Comparison of ENCODE assay signal across 8 cellular contexts in the genomic region with DNA sequence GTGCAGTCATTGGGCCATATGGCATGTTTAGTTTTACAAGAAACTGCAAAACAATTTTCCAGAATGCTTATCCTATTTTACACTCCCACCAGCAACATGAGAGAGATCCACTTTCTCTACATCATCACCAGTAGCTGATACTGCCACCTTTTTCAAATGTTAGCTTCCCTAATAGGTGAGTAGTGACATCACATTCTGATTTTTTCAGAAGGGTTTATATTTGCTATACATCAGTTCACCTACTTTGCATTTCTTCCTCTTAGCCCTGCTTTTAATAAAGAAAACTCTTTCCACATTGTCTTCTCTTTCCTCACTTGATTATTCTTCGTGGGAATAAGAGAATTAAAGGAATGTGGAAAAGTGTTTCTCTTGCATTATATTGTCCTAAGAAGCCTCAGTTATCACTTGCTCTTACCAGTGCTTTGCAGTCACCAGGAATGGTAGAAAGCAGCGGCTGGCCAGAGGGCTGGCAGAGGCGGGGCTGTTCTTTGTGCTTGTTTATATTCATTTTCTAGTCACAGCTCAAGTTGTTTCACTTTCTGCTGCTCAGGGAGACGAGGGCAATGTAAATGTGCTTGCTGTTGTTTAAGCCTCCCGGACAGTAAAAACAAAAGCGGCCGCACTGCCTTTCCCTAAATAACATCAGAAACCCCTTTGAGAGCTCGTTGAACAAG.
DNase-seq lines count a peak whose midpoint lies in the region; ATAC-seq lines count a peak whose summit lies in the region.

No MANE protein-coding gene starts in this region.

- H3K4me3 ChIP-seq in NT2/D1 (ENCODE audit: insufficient read length, low read depth), result no peak overlapping the region
- peak overlapping the region in 1 of 2 donors; percentile 13 for H3K4me3 ChIP-seq in esophagus (ENCODE audit: low read depth in 1 of 2, low read length in 2 of 2)

- H3K27me3 Mint-ChIP-seq in activated CD4-positive, alpha-beta T cell treated with anti-CD3 and anti-CD28 coated beads, Interleukin-2, amount 10 ng/mL, durations not matched to agents 24 days and 14 days, result peaks cover 9% of the 10 kb centered on the region

- ATAC-seq in HG02623 (IDR thresholded peaks at IDR 0.05; ENCODE audit: unreplicated experiment), result peak; percentile 92

- no peaks in the 10 kb centered on the region for H3K36me3 Mint-ChIP-seq in activated CD4-positive, alpha-beta T cell treated with anti-CD3 and anti-CD28 coated beads, Interleukin-2, amount 10 ng/mL, durations not matched to agents 24 days and 14 days (ENCODE audit: low read depth)

- H3K27me3 ChIP-seq in NT2/D1 (ENCODE audit: insufficient read depth, insufficient read length) (peaks cover 4% of the 10 kb centered on the region), esophagus (ENCODE audit: control insufficient read depth in 1 of 2, insufficient read depth in 2 of 2, low read length in 2 of 2) (no peaks in the 10 kb centered on the region)

- WGBS in esophagus, 2 donors, result 10 to 15% methylated on average over 8 of the region's 8 CpGs

- H3K27ac Mint-ChIP-seq in activated CD4-positive, alpha-beta T cell treated with anti-CD3 and anti-CD28 coated beads, Interleukin-2, amount 10 ng/mL, durations not matched to agents 24 days and 14 days, result no peak overlapping the region

- H3K36me3 ChIP-seq in NT2/D1 (ENCODE audit: insufficient read depth, insufficient read length, low read length), result no peaks in the 10 kb centered on the region
- no peaks in the 10 kb centered on the region for H3K36me3 ChIP-seq in esophagus (ENCODE audit: control insufficient read depth in 2 of 2, insufficient read depth in 2 of 2, low read length in 1 of 2)

- DNase-seq in activated CD4-positive, alpha-beta T cell treated with anti-CD3 and anti-CD28 coated beads, Interleukin-2, amount 10 ng/mL, durations not matched to agents 24 days and 14 days, result peak; percentile 76
- DNase-seq in activated CD4-positive, alpha-beta T cell treated with anti-CD3 and anti-CD28 coated beads for 1 hour, result no peak
- no peak for DNase-seq in NT2/D1 (ENCODE audit: low read depth, low spot score)
- DNase-seq in pons (ENCODE audit: low spot score), result peak; percentile 79
- no peak for DNase-seq in NCI-H1092 treated with DMSO at 0.1 percent for 48 hours (lab: John Stamatoyannopoulos, UW)
- DNase-seq in SIG-M5 (lab: John Stamatoyannopoulos, UW), result no peak

- peaks cover 6% of the 10 kb centered on the region for H3K9me3 Mint-ChIP-seq in activated CD4-positive, alpha-beta T cell treated with anti-CD3 and anti-CD28 coated beads, Interleukin-2, amount 10 ng/mL, durations not matched to agents 24 days and 14 days

- peak overlapping the region; percentile 54 for H3K4me3 Mint-ChIP-seq in activated CD4-positive, alpha-beta T cell treated with anti-CD3 and anti-CD28 coated beads, Interleukin-2, amount 10 ng/mL, durations not matched to agents 24 days and 14 days

- peaks cover 10% of the 10 kb centered on the region for H3K4me1 Mint-ChIP-seq in activated CD4-positive, alpha-beta T cell treated with anti-CD3 and anti-CD28 coated beads, Interleukin-2, amount 10 ng/mL, durations not matched to agents 24 days and 14 days

- peak overlapping the region; percentile 44 to 59 for H3K27ac ChIP-seq in esophagus (ENCODE audit: low read depth in 2 of 2, low read length in 1 of 2)

- intact Hi-C loops in activated CD4-positive, alpha-beta T cell treated with anti-CD3 and anti-CD28 coated beads, Interleukin-2, amount 10 ng/mL, durations not matched to agents 24 days and 14 days (cut with micrococcal nuclease), result no loop called here

- peak overlapping the region; percentile 46 for H3K9ac ChIP-seq in NT2/D1 (ENCODE audit: insufficient read length, low read depth)

- no peaks in the 10 kb centered on the region for H3K9me3 ChIP-seq in NT2/D1 (ENCODE audit: insufficient read depth, low read length)
- H3K9me3 ChIP-seq in esophagus (ENCODE audit: control insufficient read depth in 2 of 2, insufficient read depth in 1 of 2, low read depth in 1 of 2, low read length in 1 of 2), result no peaks in the 10 kb centered on the region

- H3K4me1 ChIP-seq in NT2/D1 (ENCODE audit: insufficient read depth, insufficient read length), result peaks cover 5% of the 10 kb centered on the region
- H3K4me1 ChIP-seq in esophagus (ENCODE audit: control insufficient read depth in 2 of 2, insufficient read depth in 2 of 2, low read length in 1 of 2), result no peaks in the 10 kb centered on the region

Comparison
In these comparisons a context has a peak if more than half of its experiments do, and no peak if none do; other contexts are left out.
1. DNase-seq: peak in activated CD4-positive, alpha-beta T cell treated with anti-CD3 and anti-CD28 coated beads, Interleukin-2, amount 10 ng/mL, durations not matched to agents 24 days and 14 days (single experiment) and pons (single experiment); none in activated CD4-positive, alpha-beta T cell treated with anti-CD3 and anti-CD28 coated beads for 1 hour (single experiment), NT2/D1 (single experiment), NCI-H1092 treated with DMSO at 0.1 percent for 48 hours (single experiment) and SIG-M5 (single experiment).